Comparison of ENCODE assay signal across 1 cellular context in the genomic region with DNA sequence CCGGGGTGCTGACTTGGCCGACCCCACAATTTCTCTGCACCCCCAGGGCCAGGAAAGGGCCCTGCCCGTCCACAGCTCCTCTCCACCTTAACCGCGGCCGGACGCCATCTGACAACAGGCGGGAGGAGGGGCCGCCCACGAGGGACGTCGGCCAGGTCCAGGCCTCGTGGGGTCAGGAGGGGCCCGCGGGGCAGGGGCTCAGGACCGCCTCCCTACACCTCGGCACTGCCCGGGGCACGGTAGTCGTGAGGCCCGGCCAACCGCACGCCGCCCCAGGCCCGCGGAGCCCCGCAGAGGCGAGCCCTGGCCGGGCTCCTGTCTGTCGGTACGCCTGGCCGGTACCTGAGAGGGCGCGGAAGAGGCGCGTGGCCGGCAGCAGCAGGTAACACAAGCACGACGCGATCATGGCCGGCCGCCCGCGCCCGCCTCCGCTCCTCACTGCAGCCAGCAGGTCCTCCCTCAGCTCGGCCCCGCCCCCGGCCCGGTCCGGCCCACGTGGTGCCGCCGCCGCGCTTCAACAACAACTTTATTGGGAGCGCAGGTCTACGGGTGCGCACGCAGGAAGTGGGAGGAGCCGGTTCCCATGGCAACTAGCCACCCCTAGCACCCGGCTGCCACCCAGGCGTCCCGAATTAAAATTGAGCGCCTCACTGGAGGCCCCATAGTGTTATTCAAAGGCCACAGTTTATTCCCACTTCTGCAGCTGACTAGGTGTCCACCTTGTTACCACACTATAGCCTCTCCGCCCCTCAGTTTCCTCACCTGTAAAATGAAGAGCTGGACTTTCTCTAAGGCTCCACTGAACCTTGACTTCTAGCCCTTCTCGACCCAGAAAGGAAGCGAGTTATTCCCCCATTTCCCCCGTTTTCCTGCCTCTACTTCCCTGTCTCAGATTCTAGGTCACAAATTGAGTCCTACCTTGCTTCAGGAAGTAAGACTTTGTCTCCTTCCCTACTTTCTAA.
TF ChIP-seq lines count a peak whose summit lies in the region.

A gene with protein sequence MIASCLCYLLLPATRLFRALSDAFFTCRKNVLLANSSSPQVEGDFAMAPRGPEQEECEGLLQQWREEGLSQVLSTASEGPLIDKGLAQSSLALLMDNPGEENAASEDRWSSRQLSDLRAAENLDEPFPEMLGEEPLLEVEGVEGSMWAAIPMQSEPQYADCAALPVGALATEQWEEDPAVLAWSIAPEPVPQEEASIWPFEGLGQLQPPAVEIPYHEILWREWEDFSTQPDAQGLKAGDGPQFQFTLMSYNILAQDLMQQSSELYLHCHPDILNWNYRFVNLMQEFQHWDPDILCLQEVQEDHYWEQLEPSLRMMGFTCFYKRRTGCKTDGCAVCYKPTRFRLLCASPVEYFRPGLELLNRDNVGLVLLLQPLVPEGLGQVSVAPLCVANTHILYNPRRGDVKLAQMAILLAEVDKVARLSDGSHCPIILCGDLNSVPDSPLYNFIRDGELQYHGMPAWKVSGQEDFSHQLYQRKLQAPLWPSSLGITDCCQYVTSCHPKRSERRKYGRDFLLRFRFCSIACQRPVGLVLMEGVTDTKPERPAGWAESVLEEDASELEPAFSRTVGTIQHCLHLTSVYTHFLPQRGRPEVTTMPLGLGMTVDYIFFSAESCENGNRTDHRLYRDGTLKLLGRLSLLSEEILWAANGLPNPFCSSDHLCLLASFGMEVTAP (minus strand): TSS at position 461 of the 962 bp plus-strand sequence. CDS start 55 bp downstream, at position 406.

TF ChIP-seq in HEK293, 187 proteins besides CTCF, POLR2A, EP300 and RAD21 (continued from another document):
- TF ChIP-seq, protein P1, sequence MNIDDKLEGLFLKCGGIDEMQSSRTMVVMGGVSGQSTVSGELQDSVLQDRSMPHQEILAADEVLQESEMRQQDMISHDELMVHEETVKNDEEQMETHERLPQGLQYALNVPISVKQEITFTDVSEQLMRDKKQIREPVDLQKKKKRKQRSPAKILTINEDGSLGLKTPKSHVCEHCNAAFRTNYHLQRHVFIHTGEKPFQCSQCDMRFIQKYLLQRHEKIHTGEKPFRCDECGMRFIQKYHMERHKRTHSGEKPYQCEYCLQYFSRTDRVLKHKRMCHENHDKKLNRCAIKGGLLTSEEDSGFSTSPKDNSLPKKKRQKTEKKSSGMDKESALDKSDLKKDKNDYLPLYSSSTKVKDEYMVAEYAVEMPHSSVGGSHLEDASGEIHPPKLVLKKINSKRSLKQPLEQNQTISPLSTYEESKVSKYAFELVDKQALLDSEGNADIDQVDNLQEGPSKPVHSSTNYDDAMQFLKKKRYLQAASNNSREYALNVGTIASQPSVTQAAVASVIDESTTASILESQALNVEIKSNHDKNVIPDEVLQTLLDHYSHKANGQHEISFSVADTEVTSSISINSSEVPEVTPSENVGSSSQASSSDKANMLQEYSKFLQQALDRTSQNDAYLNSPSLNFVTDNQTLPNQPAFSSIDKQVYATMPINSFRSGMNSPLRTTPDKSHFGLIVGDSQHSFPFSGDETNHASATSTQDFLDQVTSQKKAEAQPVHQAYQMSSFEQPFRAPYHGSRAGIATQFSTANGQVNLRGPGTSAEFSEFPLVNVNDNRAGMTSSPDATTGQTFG (tag by site-specific recombination; IDR thresholded peaks at IDR 0.05; ENCODE audit: borderline replicate concordance), result no peak
- TF ChIP-seq, protein P2, sequence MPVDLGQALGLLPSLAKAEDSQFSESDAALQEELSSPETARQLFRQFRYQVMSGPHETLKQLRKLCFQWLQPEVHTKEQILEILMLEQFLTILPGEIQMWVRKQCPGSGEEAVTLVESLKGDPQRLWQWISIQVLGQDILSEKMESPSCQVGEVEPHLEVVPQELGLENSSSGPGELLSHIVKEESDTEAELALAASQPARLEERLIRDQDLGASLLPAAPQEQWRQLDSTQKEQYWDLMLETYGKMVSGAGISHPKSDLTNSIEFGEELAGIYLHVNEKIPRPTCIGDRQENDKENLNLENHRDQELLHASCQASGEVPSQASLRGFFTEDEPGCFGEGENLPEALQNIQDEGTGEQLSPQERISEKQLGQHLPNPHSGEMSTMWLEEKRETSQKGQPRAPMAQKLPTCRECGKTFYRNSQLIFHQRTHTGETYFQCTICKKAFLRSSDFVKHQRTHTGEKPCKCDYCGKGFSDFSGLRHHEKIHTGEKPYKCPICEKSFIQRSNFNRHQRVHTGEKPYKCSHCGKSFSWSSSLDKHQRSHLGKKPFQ (tag by site-specific recombination; IDR thresholded peaks at IDR 0.05), result no peak
- TF ChIP-seq GLI2 (tag by site-specific recombination; IDR thresholded peaks at IDR 0.05; ENCODE audit: borderline replicate concordance, low read depth) (no peak), BCL11A (tag by site-specific recombination; IDR thresholded peaks at IDR 0.05; ENCODE audit: low read depth) (no peak), ZNF214 (tag by site-specific recombination; IDR thresholded peaks at IDR 0.05; ENCODE audit: borderline replicate concordance) (no peak), ZNF837 (tag by site-specific recombination; IDR thresholded peaks at IDR 0.05) (no peak), ZNF266 (tag by site-specific recombination; IDR thresholded peaks at IDR 0.05; ENCODE audit: low read depth) (no peak), ZBTB17 (tag by site-specific recombination; IDR thresholded peaks at IDR 0.05) (no peak; the same call in 1 of the 2 replicates), ZNF10 (tag by site-specific recombination; IDR thresholded peaks at IDR 0.05) (no peak), ZNF169 (tag by site-specific recombination; IDR thresholded peaks at IDR 0.05) (no peak), ZNF366 (tag by site-specific recombination; conservative IDR thresholded peaks at IDR 0.05) (no peak), ZNF530 (tag by site-specific recombination; IDR thresholded peaks at IDR 0.05; ENCODE audit: low read depth) (no peak), ZBTB48 (tag by site-specific recombination; IDR thresholded peaks at IDR 0.05) (no peak)
- TF ChIP-seq, protein P3, sequence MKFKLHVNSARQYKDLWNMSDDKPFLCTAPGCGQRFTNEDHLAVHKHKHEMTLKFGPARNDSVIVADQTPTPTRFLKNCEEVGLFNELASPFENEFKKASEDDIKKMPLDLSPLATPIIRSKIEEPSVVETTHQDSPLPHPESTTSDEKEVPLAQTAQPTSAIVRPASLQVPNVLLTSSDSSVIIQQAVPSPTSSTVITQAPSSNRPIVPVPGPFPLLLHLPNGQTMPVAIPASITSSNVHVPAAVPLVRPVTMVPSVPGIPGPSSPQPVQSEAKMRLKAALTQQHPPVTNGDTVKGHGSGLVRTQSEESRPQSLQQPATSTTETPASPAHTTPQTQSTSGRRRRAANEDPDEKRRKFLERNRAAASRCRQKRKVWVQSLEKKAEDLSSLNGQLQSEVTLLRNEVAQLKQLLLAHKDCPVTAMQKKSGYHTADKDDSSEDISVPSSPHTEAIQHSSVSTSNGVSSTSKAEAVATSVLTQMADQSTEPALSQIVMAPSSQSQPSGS (tag by site-specific recombination; IDR thresholded peaks at IDR 0.05; ENCODE audit: low read depth), result no peak
- TF ChIP-seq, protein P4, sequence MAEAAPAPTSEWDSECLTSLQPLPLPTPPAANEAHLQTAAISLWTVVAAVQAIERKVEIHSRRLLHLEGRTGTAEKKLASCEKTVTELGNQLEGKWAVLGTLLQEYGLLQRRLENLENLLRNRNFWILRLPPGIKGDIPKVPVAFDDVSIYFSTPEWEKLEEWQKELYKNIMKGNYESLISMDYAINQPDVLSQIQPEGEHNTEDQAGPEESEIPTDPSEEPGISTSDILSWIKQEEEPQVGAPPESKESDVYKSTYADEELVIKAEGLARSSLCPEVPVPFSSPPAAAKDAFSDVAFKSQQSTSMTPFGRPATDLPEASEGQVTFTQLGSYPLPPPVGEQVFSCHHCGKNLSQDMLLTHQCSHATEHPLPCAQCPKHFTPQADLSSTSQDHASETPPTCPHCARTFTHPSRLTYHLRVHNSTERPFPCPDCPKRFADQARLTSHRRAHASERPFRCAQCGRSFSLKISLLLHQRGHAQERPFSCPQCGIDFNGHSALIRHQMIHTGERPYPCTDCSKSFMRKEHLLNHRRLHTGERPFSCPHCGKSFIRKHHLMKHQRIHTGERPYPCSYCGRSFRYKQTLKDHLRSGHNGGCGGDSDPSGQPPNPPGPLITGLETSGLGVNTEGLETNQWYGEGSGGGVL (tag by site-specific recombination; IDR thresholded peaks at IDR 0.05), result 0 out of 2 replicates have a peak, but pooled peaks have one; percentile 17
- TF ChIP-seq, protein P5, sequence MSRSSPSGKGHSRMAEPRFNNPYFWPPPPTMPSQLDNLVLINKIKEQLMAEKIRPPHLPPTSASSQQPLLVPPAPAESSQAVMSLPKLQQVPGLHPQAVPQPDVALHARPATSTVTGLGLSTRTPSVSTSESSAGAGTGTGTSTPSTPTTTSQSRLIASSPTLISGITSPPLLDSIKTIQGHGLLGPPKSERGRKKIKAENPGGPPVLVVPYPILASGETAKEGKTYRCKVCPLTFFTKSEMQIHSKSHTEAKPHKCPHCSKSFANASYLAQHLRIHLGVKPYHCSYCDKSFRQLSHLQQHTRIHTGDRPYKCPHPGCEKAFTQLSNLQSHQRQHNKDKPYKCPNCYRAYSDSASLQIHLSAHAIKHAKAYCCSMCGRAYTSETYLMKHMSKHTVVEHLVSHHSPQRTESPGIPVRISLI (tag by site-specific recombination; IDR thresholded peaks at IDR 0.05), result no peak
- TF ChIP-seq, protein P6, sequence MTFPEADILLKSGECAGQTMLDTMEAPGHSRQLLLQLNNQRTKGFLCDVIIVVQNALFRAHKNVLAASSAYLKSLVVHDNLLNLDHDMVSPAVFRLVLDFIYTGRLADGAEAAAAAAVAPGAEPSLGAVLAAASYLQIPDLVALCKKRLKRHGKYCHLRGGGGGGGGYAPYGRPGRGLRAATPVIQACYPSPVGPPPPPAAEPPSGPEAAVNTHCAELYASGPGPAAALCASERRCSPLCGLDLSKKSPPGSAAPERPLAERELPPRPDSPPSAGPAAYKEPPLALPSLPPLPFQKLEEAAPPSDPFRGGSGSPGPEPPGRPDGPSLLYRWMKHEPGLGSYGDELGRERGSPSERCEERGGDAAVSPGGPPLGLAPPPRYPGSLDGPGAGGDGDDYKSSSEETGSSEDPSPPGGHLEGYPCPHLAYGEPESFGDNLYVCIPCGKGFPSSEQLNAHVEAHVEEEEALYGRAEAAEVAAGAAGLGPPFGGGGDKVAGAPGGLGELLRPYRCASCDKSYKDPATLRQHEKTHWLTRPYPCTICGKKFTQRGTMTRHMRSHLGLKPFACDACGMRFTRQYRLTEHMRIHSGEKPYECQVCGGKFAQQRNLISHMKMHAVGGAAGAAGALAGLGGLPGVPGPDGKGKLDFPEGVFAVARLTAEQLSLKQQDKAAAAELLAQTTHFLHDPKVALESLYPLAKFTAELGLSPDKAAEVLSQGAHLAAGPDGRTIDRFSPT (tag by site-specific recombination; IDR thresholded peaks at IDR 0.05), result 0 out of 2 replicates have a peak, but pooled peaks have one; percentile 25
- TF ChIP-seq, protein P7, sequence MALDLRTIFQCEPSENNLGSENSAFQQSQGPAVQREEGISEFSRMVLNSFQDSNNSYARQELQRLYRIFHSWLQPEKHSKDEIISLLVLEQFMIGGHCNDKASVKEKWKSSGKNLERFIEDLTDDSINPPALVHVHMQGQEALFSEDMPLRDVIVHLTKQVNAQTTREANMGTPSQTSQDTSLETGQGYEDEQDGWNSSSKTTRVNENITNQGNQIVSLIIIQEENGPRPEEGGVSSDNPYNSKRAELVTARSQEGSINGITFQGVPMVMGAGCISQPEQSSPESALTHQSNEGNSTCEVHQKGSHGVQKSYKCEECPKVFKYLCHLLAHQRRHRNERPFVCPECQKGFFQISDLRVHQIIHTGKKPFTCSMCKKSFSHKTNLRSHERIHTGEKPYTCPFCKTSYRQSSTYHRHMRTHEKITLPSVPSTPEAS (tag by site-specific recombination; IDR thresholded peaks at IDR 0.05), result no peak
- TF ChIP-seq, protein P8, sequence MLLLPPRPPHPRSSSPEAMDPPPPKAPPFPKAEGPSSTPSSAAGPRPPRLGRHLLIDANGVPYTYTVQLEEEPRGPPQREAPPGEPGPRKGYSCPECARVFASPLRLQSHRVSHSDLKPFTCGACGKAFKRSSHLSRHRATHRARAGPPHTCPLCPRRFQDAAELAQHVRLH (tag by site-specific recombination; IDR thresholded peaks at IDR 0.05), result 0 out of 2 replicates have a peak, but pooled peaks have one; percentile 26
- TF ChIP-seq, protein P9, sequence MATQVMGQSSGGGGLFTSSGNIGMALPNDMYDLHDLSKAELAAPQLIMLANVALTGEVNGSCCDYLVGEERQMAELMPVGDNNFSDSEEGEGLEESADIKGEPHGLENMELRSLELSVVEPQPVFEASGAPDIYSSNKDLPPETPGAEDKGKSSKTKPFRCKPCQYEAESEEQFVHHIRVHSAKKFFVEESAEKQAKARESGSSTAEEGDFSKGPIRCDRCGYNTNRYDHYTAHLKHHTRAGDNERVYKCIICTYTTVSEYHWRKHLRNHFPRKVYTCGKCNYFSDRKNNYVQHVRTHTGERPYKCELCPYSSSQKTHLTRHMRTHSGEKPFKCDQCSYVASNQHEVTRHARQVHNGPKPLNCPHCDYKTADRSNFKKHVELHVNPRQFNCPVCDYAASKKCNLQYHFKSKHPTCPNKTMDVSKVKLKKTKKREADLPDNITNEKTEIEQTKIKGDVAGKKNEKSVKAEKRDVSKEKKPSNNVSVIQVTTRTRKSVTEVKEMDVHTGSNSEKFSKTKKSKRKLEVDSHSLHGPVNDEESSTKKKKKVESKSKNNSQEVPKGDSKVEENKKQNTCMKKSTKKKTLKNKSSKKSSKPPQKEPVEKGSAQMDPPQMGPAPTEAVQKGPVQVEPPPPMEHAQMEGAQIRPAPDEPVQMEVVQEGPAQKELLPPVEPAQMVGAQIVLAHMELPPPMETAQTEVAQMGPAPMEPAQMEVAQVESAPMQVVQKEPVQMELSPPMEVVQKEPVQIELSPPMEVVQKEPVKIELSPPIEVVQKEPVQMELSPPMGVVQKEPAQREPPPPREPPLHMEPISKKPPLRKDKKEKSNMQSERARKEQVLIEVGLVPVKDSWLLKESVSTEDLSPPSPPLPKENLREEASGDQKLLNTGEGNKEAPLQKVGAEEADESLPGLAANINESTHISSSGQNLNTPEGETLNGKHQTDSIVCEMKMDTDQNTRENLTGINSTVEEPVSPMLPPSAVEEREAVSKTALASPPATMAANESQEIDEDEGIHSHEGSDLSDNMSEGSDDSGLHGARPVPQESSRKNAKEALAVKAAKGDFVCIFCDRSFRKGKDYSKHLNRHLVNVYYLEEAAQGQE (tag by site-specific recombination; IDR thresholded peaks at IDR 0.05), result no peak
